9 cellular contexts compared by ENCODE assay signal in the genomic region with DNA sequence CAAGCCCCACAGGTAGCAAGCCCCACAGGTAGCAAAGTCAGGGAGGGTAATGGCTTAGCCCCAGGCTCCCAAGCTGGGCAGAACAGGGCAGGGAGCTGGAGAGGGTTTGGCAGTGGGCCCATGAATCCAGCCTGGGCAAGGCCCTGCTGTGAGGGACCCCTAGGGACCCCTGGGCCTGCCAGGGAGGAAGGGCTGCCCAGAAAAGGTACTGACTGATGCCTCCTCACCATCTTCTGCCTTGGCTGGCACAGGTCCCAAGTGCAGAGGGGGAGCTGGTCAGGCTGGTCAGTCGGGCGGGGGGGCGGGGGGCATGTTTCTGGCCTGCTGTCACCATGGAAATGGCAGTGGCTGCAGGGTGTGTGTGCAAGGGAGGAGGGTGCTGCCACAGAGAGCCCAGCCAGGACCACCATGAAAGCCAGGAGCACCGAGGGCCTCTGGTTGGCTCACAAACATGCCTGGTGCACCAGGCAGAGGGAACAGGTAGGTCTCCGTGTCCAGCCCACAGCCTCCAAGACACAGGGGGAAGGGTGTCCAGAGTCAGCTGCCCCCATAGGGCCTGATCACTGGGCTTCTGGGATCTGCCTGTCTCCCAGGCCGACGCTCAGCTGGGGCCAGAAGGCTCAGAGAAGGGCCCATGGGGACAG. TPM values are rescaled to one million over a fixed set of nuclear protein-coding genes. Genes with fewer than 3 reads are reported as not detected.
DNase-seq lines count a peak whose midpoint lies in the region; ATAC-seq and TF ChIP-seq lines count a peak whose summit lies in the region.
"Had no signal": no experiment of that assay in that cellular context is flagged by ENCODE, and none has a peak within 500 bp of the region (broad histone marks: within the 10 kb centered on the region; RNA-seq: fewer than 3 reads in every experiment).

No MANE protein-coding gene starts in this region.

- H3K27me3 ChIP-seq in CD4-positive, alpha-beta memory T cell (ENCODE audit: insufficient read depth, low read length), result no peaks in the 10 kb centered on the region
- H3K27me3 ChIP-seq in endodermal cell (ENCODE audit: control insufficient read depth, insufficient read depth, low read length, poor library complexity, severe bottlenecking), result peaks cover 35% of the 10 kb centered on the region
- H3K27me3 ChIP-seq in trophoblast cell (ENCODE audit: insufficient read depth, low read length), result peaks cover 17% of the 10 kb centered on the region

- intact Hi-C loops in CD4-positive, alpha-beta memory T cell (cut with micrococcal nuclease), result no loop called here
- intact Hi-C loops in sciatic nerve (cut with DNase I), result no loop called here

- no peaks in the 10 kb centered on the region for H3K79me2 ChIP-seq in trophoblast cell (ENCODE audit: control insufficient read depth, insufficient read depth, low read length, poor library complexity)

- H3K9me3 ChIP-seq in CD4-positive, alpha-beta memory T cell (ENCODE audit: control insufficient read depth in 1 of 2, low read length in 2 of 2), result no peaks in the 10 kb centered on the region
- H3K9me3 ChIP-seq in endodermal cell (ENCODE audit: control insufficient read depth, low read length) (no peaks in the 10 kb centered on the region), trophoblast cell (ENCODE audit: insufficient read depth, low read depth, low read length) (peaks cover 3% of the 10 kb centered on the region)

- no peak overlapping the region for H3K23ac ChIP-seq in trophoblast cell (ENCODE audit: low read length)

- H2BK120ac ChIP-seq in trophoblast cell (ENCODE audit: insufficient read depth, low read length, poor library complexity), result peak overlapping the region; percentile 44

- H3K4me3 ChIP-seq in CD4-positive, alpha-beta memory T cell (ENCODE audit: low read length in 2 of 2), result peak overlapping the region in 1 of 2 donors; percentile 61
- no peak overlapping the region for H3K4me3 ChIP-seq in endodermal cell (ENCODE audit: low read length)
- H3K4me3 ChIP-seq in trophoblast cell (ENCODE audit: low read depth, low read length), result no peak overlapping the region

- CTCF ChIA-PET in CD4-positive, alpha-beta memory T cell (lab: Charles Lee; ENCODE audit: partially characterized antibody), result interaction anchor here (1.0 kb wide), 1 partner anchor 17 kb away, joined by 3 read pairs; no protein-coding TSS in a partner anchor

- H3K9me3 Mint-ChIP-seq in CD4-positive, alpha-beta memory T cell, result peaks cover 0 to 2% (median 0%) of the 10 kb centered on the region in 8 donors
- peaks cover 2% of the 10 kb centered on the region for H3K9me3 Mint-ChIP-seq in endodermal cell

- peak overlapping the region in 7 of 8 donors; percentile 54 to 86 (median 76) for H3K4me3 Mint-ChIP-seq in CD4-positive, alpha-beta memory T cell
- no peak overlapping the region for H3K4me3 Mint-ChIP-seq in endodermal cell

- 60 to 69% methylated on average over 4 to 7 of the region's 7 CpGs for WGBS in endodermal cell (ENCODE audit: insufficient coverage in 1 of 2, insufficient read length in 1 of 2), 2 experiments
- no CpG with 5 or more reads among the region's 7 CpGs for WGBS in trophoblast cell (ENCODE audit: extremely low coverage, insufficient coverage, insufficient read length)

- no peak overlapping the region for H2BK5ac ChIP-seq in trophoblast cell (ENCODE audit: low read depth, low read length, poor library complexity)

- H3K4me1 Mint-ChIP-seq in CD4-positive, alpha-beta memory T cell, result peaks cover 7 to 24% (median 12%) of the 10 kb centered on the region in 4 donors
- H3K4me1 Mint-ChIP-seq in endodermal cell, result no peaks in the 10 kb centered on the region

- no peak overlapping the region for H3K4ac ChIP-seq in trophoblast cell (ENCODE audit: low read depth, low read length)

- no peak overlapping the region for H4K8ac ChIP-seq in trophoblast cell (ENCODE audit: low read depth, low read length)

- H3K4me2 ChIP-seq in trophoblast cell (ENCODE audit: low read length), result peak overlapping the region; percentile 78

- H3K36me3 Mint-ChIP-seq in CD4-positive, alpha-beta memory T cell, result peaks cover 0 to 2% of the 10 kb centered on the region in 2 donors
- peaks cover 1% of the 10 kb centered on the region for H3K36me3 Mint-ChIP-seq in endodermal cell (ENCODE audit: low read depth)

- peak overlapping the region; percentile 12 for H4K91ac ChIP-seq in trophoblast cell (ENCODE audit: low read depth, low read length)

- no peak for DNase-seq in CD4-positive, alpha-beta memory T cell
- peak; percentile 68 for DNase-seq in NCI-H1092 treated with DMSO at 0.1 percent for 48 hours (lab: John Stamatoyannopoulos, UW)
- no peak for DNase-seq in endodermal cell
- DNase-seq in trophoblast cell, result peak; percentile 50 to 52
- no peak for DNase-seq in sciatic nerve (ENCODE audit: low spot score)
- no peak for DNase-seq in D341Med (ENCODE audit: low spot score)
- no peak for DNase-seq in SKM-1 (lab: John Stamatoyannopoulos, UW; ENCODE audit: unreplicated experiment)
- no peak for DNase-seq in GDM1 (lab: John Stamatoyannopoulos, UW)
- DNase-seq: KBM-7 had no signal

- no peak overlapping the region for H3K18ac ChIP-seq in trophoblast cell (ENCODE audit: low read length)

- H2AK5ac ChIP-seq in trophoblast cell (ENCODE audit: low read length), result no peak overlapping the region

- no peaks in the 10 kb centered on the region for H3K36me3 ChIP-seq in CD4-positive, alpha-beta memory T cell (ENCODE audit: insufficient read depth, low read length)
- peaks cover 8% of the 10 kb centered on the region for H3K36me3 ChIP-seq in endodermal cell (ENCODE audit: control insufficient read depth, insufficient read depth, low read length)
- H3K36me3 ChIP-seq in trophoblast cell (ENCODE audit: control insufficient read depth in 1 of 2, insufficient read depth in 2 of 2, low read length in 2 of 2), result peaks cover 21 to 24% of the 10 kb centered on the region in 2 experiments

- H3K79me1 ChIP-seq in trophoblast cell (ENCODE audit: low read length), result peaks cover 7% of the 10 kb centered on the region

- TF ChIP-seq CTCF in endodermal cell (conservative IDR thresholded peaks at IDR 0.05), result no peak

- H3K27ac ChIP-seq in CD4-positive, alpha-beta memory T cell (ENCODE audit: low read depth, low read length), result peak overlapping the region; percentile 66
- H3K27ac ChIP-seq in endodermal cell (ENCODE audit: low read depth, low read length) (peak overlapping the region; percentile 97), trophoblast cell (ENCODE audit: low read depth, low read length) (no peak overlapping the region)

- POLR2A ChIA-PET in CD4-positive, alpha-beta memory T cell (lab: Charles Lee; ENCODE audit: partially characterized antibody), result interaction anchor here (0.7 to 6.3 kb wide), 6 partner anchors 10 to 69 kb away, joined by 3 to 47 read pairs (median 5); partner anchors contain the start of genes CRIP1 and TEDC1

- H4K12ac ChIP-seq in trophoblast cell (ENCODE audit: low read depth, low read length), result no peak overlapping the region

- H3K9ac ChIP-seq in endodermal cell (ENCODE audit: extremely low read depth, low read length, poor library complexity, severe bottlenecking) (no peak overlapping the region), trophoblast cell (ENCODE audit: low read length) (no peak overlapping the region)

- H3K14ac ChIP-seq in trophoblast cell (ENCODE audit: low read length), result peak overlapping the region; percentile 6

- no peak overlapping the region for H2BK12ac ChIP-seq in trophoblast cell (ENCODE audit: low read length)

- peaks cover 38% of the 10 kb centered on the region for H3K4me1 ChIP-seq in CD4-positive, alpha-beta memory T cell (ENCODE audit: insufficient read depth, low read length)
- H3K4me1 ChIP-seq in endodermal cell (ENCODE audit: control insufficient read depth, insufficient read depth, low read length) (no peaks in the 10 kb centered on the region), trophoblast cell (ENCODE audit: control insufficient read depth in 1 of 2, insufficient read depth in 2 of 2, low read length in 2 of 2) (peaks cover 10 to 25% of the 10 kb centered on the region in 2 experiments)

- peak overlapping the region in 4 of 7 donors; percentile 15 to 68 (median 56) for H3K27ac Mint-ChIP-seq in CD4-positive, alpha-beta memory T cell
- no peak overlapping the region for H3K27ac Mint-ChIP-seq in endodermal cell

- H2AFZ ChIP-seq in trophoblast cell (ENCODE audit: insufficient read depth, low read length, poor library complexity), result peak overlapping the region; percentile 50

- ATAC-seq in sciatic nerve, result no peak

- H3K27me3 Mint-ChIP-seq in CD4-positive, alpha-beta memory T cell, result no peaks in the 10 kb centered on the region
- peaks cover 28% of the 10 kb centered on the region for H3K27me3 Mint-ChIP-seq in endodermal cell (ENCODE audit: insufficient read depth)

RNA-seq across cellular contexts. Expression of gene CRIP2, which starts 1.5 kb away (rescaled TPM):
- 10 to 100 TPM; 12.1 to 13.0 TPM for total RNA-seq in CD4-positive, alpha-beta memory T cell
- 100 to 1,000 TPM in 1 of 2 donors, 10 to 100 TPM in 1; 84.5 to 256 TPM for polyA plus RNA-seq in CD4-positive, alpha-beta memory T cell
- total RNA-seq in endodermal cell (1 to 10 TPM; 3.9 to 5.3 TPM), sciatic nerve (172 TPM)
- polyA plus RNA-seq in endodermal cell (2013, experiment 1 of 2), result 96.3 TPM
- polyA plus RNA-seq in endodermal cell (2013, experiment 2 of 2), result 93.1 TPM
- 85.1 and 90.0 TPM in 2 replicates for polyA plus RNA-seq in trophoblast cell (2013)

RNA-seq across cellular contexts. Expression of gene CRIP1, which starts 13.5 kb away (rescaled TPM):
- 100 to 1,000 TPM; 276 to 290 TPM for total RNA-seq in CD4-positive, alpha-beta memory T cell
- 1,000 to 10,000 TPM; 1,440 to 2,028 TPM for polyA plus RNA-seq in CD4-positive, alpha-beta memory T cell
- total RNA-seq in endodermal cell (10 to 100 TPM in 1 of 2 donors, 1 to 10 TPM in 1; 7.0 to 47.1 TPM), sciatic nerve (112 TPM)
- 29.7 TPM for polyA plus RNA-seq in endodermal cell (2013, experiment 1 of 2)
- 32.3 TPM for polyA plus RNA-seq in endodermal cell (2013, experiment 2 of 2)
- polyA plus RNA-seq in trophoblast cell (2013), result 44.7 and 45.0 TPM in 2 replicates

RNA-seq across cellular contexts. Expression of gene TEDC1, which starts 17.9 kb away (rescaled TPM):
- 10 to 100 TPM; 25.4 to 30.2 TPM for total RNA-seq in CD4-positive, alpha-beta memory T cell
- polyA plus RNA-seq in CD4-positive, alpha-beta memory T cell, result 10 to 100 TPM; 10.2 to 10.4 TPM
- 10 to 100 TPM in 1 of 2 donors, 1 to 10 TPM in 1; 9.1 to 23.8 TPM for total RNA-seq in endodermal cell
- 21.3 TPM for polyA plus RNA-seq in endodermal cell (2013, experiment 1 of 2)
- polyA plus RNA-seq in endodermal cell (2013, experiment 2 of 2), result 19.0 TPM
- polyA plus RNA-seq in trophoblast cell (2013), result 8.8 and 8.9 TPM in 2 replicates
- 14.1 TPM for total RNA-seq in sciatic nerve

RNA-seq across cellular contexts. Expression of gene TMEM121, which starts 53.2 kb away (rescaled TPM):
- 1 to 10 TPM; 5.4 to 6.3 TPM for total RNA-seq in CD4-positive, alpha-beta memory T cell
- polyA plus RNA-seq in CD4-positive, alpha-beta memory T cell, result 1 to 10 TPM; 6.6 to 9.5 TPM
- total RNA-seq in endodermal cell (1 to 10 TPM in 1 of 2 donors, under 1 TPM in 1; 0.29 to 1.5 TPM), sciatic nerve (8.7 TPM)
- polyA plus RNA-seq in endodermal cell (2013, experiment 1 of 2), result 5.8 TPM
- 6.1 TPM for polyA plus RNA-seq in endodermal cell (2013, experiment 2 of 2)
- polyA plus RNA-seq in trophoblast cell (2013), result 0.12 TPM in 2 replicates

RNA-seq across cellular contexts. Expression of gene MTA1, which starts 53.5 kb away (rescaled TPM):
- total RNA-seq in CD4-positive, alpha-beta memory T cell, result 100 to 1,000 TPM; 122 to 123 TPM
- 1 to 10 TPM; 1.5 to 6.0 TPM for polyA plus RNA-seq in CD4-positive, alpha-beta memory T cell
- total RNA-seq in endodermal cell (100 to 1,000 TPM; 245 to 246 TPM), sciatic nerve (95.2 TPM)
- 182 TPM for polyA plus RNA-seq in endodermal cell (2013, experiment 1 of 2)
- 153 TPM for polyA plus RNA-seq in endodermal cell (2013, experiment 2 of 2)
- polyA plus RNA-seq in trophoblast cell (2013), result 90.0 and 91.2 TPM in 2 replicates

Comparison
In these comparisons a context has a peak if more than half of its experiments do, and no peak if none do; other contexts are left out.
1. DNase-seq: peak in NCI-H1092 treated with DMSO at 0.1 percent for 48 hours (single experiment) and trophoblast cell (2 of 2); none in CD4-positive, alpha-beta memory T cell (0 of 5), endodermal cell (single experiment), sciatic nerve (single experiment), D341Med (single experiment), SKM-1 (single experiment) and GDM1 (single experiment).
2. RNA of gene CRIP2, which starts 1.5 kb away (total RNA-seq): 172 TPM in sciatic nerve (single experiment); 12.1 to 13.0 TPM in CD4-positive, alpha-beta memory T cell and 3.9 to 5.3 TPM in endodermal cell; every median in the first group is over 10 times any median in the second.